ENCODE assay signal across 30 cellular contexts in the genomic region with DNA sequence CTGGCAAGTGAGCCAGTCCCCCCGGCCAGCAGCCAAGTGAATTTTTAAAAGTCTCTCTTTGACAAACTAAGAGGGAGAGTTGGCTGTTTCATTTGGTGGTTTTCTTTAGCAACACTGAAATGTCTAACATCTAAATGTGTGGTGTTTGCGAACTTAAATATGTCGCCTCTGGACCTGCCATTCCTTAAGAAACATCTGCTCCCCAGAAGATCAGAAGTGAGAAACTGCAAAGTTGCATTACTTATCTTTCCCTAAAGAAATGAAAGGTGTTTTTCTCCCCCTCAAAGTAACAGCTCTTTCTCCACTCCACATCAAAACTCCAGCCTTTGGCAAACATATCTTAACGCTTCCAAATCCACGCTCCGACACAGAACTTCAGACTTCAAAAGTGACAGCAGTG. TPM values are rescaled to one million over a fixed set of nuclear protein-coding genes. Genes with fewer than 3 reads are reported as not detected.
"Had no signal": no experiment of that assay in that cellular context is flagged by ENCODE, and none has a peak within 500 bp of the region (broad histone marks: within the 10 kb centered on the region; RNA-seq: fewer than 3 reads in every experiment).

No MANE protein-coding gene starts in this region.

- DNase-seq: activated B cell treated with CpG ODN at 0.5 μM for 24 hours; activated CD4-positive, alpha-beta memory T cell treated with anti-CD3 and anti-CD28 coated beads for 36 hours; activated CD4-positive, alpha-beta T cell treated with anti-CD3 and anti-CD28 coated beads for 4 hours; activated CD4-positive, alpha-beta T cell treated with anti-CD3 and anti-CD28 coated beads, Interleukin-2, amount 10 ng/mL, durations not matched to agents 24 days and 14 days; activated CD4-positive, alpha-beta T cell treated with anti-CD3 and anti-CD28 coated beads, Interleukin-2, amount 50 U/mL, for 1 hour; activated CD4-positive, alpha-beta T cell treated with anti-CD3 and anti-CD28 coated beads, Interleukin-2, amount 50 U/mL, for 4 hours; activated CD4-positive, CD25-positive, alpha-beta regulatory T cell treated with anti-CD3 and anti-CD28 coated beads, Interleukin-2, amount 50 U/mL, for 72 hours; activated CD8-positive, alpha-beta memory T cell treated with anti-CD3 and anti-CD28 coated beads, Interleukin-2, amount 50 U/mL, for 4 hours; activated CD8-positive, alpha-beta T cell treated with anti-CD3 and anti-CD28 coated beads for 36 hours; activated effector memory CD4-positive, alpha-beta T cell treated with anti-CD3 and anti-CD28 coated beads, Interleukin-2, amount 50 U/mL, for 16 hours; activated gamma-delta T cell treated with Interleukin-2 at 50 U/mL for 16 hours; activated naive CD4-positive, alpha-beta T cell; activated naive CD4-positive, alpha-beta T cell treated with anti-CD3 and anti-CD28 coated beads for 36 hours; activated naive CD4-positive, alpha-beta T cell treated with anti-CD3 and anti-CD28 coated beads, Interleukin-2, amount 50 U/mL, for 16 hours; activated naive CD8-positive, alpha-beta T cell treated with anti-CD3 and anti-CD28 coated beads for 36 hours; activated T-cell treated with anti-CD3 and anti-CD28 coated beads for 4 hours; activated T-cell treated with anti-CD3 and anti-CD28 coated beads, Interleukin-2, amount 50 U/mL, for 1 hour; activated T-cell treated with anti-CD3 and anti-CD28 coated beads, Interleukin-2, amount 50 U/mL, for 4 hours; activated T-cell treated with anti-CD3 and anti-CD28 coated beads, Interleukin-2, amount 50 U/mL, for 72 hours; adrenal gland; amniotic stem cell; aorta; body of pancreas; brain microvascular endothelial cell; central memory CD4-positive, alpha-beta T cell; T-helper 1 cell; T-helper 2 cell; T-helper 9 cell had no signal

- ATAC-seq: activated CD8-positive, alpha-beta T cell treated with anti-CD3 and anti-CD28 coated beads for 36 hours; activated naive CD4-positive, alpha-beta T cell treated with anti-CD3 and anti-CD28 coated beads, Interleukin-2, amount 50 U/mL, for 72 hours; activated T-cell treated with anti-CD3 and anti-CD28 coated beads, Interleukin-2, amount 50 U/mL, for 4 hours; activated T-cell treated with anti-CD3 and anti-CD28 coated beads, Interleukin-2, amount 50 U/mL, for 72 hours; activated T-helper 17 cell treated with anti-CD3 and anti-CD28 coated beads, Interleukin-2, amount 50 U/mL, for 72 hours; body of pancreas had no signal

RNA-seq across cellular contexts. Expression of a gene that starts 34.8 kb away (rescaled TPM):
- total RNA-seq: activated B cell treated with CpG ODN at 0.5 μM for 24 hours had no signal
